In genomic region chr12:55926738-55927587, GRCh38 we compare ENCODE assay signal across 8 cellular contexts. TPM values are rescaled to one million over a fixed set of nuclear protein-coding genes. Genes with fewer than 3 reads are reported as not detected.
A peak's percentile ranks its signal among the peaks of the same experiment; 100 is the strongest.
DNase-seq lines count a peak whose midpoint lies in the region; ATAC-seq and TF ChIP-seq lines count a peak whose summit lies in the region.

No MANE protein-coding gene starts in this region.

- 0% methylated on average over 32 to 42 of the region's 42 CpGs for WGBS in heart left ventricle, 4 donors

- H3K4me3 ChIP-seq in GM12865 (ENCODE audit: low read depth, low read length) (peak overlapping the region; percentile 79), SU-DHL-6 (ENCODE audit: insufficient read depth, low read length, poor library complexity, severe bottlenecking) (peak overlapping the region; percentile 92), heart left ventricle (peak overlapping the region; percentile 53 to 95 (median 82))

- no peaks in the 10 kb centered on the region for H3K9me2 ChIP-seq in SU-DHL-6 (replicated peaks; ENCODE audit: insufficient read depth, low read length)

- peaks cover 60% of the 10 kb centered on the region for H3K4me1 Mint-ChIP-seq in activated naive CD8-positive, alpha-beta T cell treated with anti-CD3 and anti-CD28 coated beads, Interleukin-2, amount 50 U/mL, for 24 hours
- peaks cover 36% of the 10 kb centered on the region for H3K4me1 Mint-ChIP-seq in type B pancreatic cell (ENCODE audit: unreplicated experiment)

- TF ChIP-seq POLR2A in heart left ventricle (IDR thresholded peaks at IDR 0.05), result peak in 1 of 2 donors; percentile 51

- H3K36me3 ChIP-seq in SU-DHL-6 (ENCODE audit: low read length) (peaks cover 5% of the 10 kb centered on the region; the same call in 1 of the 2 replicates), heart left ventricle (peaks cover 0 to 22% (median 11%) of the 10 kb centered on the region in 9 donors)

- H3K9ac ChIP-seq in SU-DHL-6 (ENCODE audit: low read length), result peak overlapping the region; percentile 91

- peak overlapping the region; percentile 94 for H3K27ac Mint-ChIP-seq in activated naive CD8-positive, alpha-beta T cell treated with anti-CD3 and anti-CD28 coated beads, Interleukin-2, amount 50 U/mL, for 24 hours
- H3K27ac Mint-ChIP-seq in type B pancreatic cell, result peak overlapping the region; percentile 100

- no peaks in the 10 kb centered on the region for H3K9me3 Mint-ChIP-seq in activated naive CD8-positive, alpha-beta T cell treated with anti-CD3 and anti-CD28 coated beads, Interleukin-2, amount 50 U/mL, for 24 hours
- H3K9me3 Mint-ChIP-seq in type B pancreatic cell, result no peaks in the 10 kb centered on the region

- ATAC-seq in HG02678 (IDR thresholded peaks at IDR 0.05; ENCODE audit: unreplicated experiment), result peak; percentile 40
- peak; percentile 33 for ATAC-seq in activated naive CD8-positive, alpha-beta T cell treated with anti-CD3 and anti-CD28 coated beads, Interleukin-2, amount 50 U/mL, for 24 hours
- peak; percentile 87 to 91 (median 89) for ATAC-seq in heart left ventricle

- H3K27me3 ChIP-seq in SU-DHL-6 (ENCODE audit: low read length) (no peaks in the 10 kb centered on the region), heart left ventricle (no peaks in the 10 kb centered on the region)

- H3K4me2 ChIP-seq in SU-DHL-6 (ENCODE audit: low read depth, low read length, poor library complexity, severe bottlenecking), result peak overlapping the region; percentile 86

- H2AFZ ChIP-seq in SU-DHL-6 (ENCODE audit: low read depth, low read length, severe bottlenecking), result peak overlapping the region; percentile 37

- H3K36me3 Mint-ChIP-seq in activated naive CD8-positive, alpha-beta T cell treated with anti-CD3 and anti-CD28 coated beads, Interleukin-2, amount 50 U/mL, for 24 hours (ENCODE audit: low read depth), result peaks cover 28% of the 10 kb centered on the region
- peaks cover 11% of the 10 kb centered on the region for H3K36me3 Mint-ChIP-seq in type B pancreatic cell

- peaks cover 2% of the 10 kb centered on the region for H3K27me3 Mint-ChIP-seq in activated naive CD8-positive, alpha-beta T cell treated with anti-CD3 and anti-CD28 coated beads, Interleukin-2, amount 50 U/mL, for 24 hours
- H3K27me3 Mint-ChIP-seq in type B pancreatic cell, result peaks cover 5% of the 10 kb centered on the region

- H3K9me3 ChIP-seq in SU-DHL-6 (ENCODE audit: insufficient read depth, low read length) (no peaks in the 10 kb centered on the region), heart left ventricle (no peaks in the 10 kb centered on the region)

- H4K20me1 ChIP-seq in SU-DHL-6 (ENCODE audit: low read depth, low read length), result no peaks in the 10 kb centered on the region

- DNase-seq in GM12865 (ENCODE audit: low read depth) (peak; percentile 97), NCI-H1417 (lab: John Stamatoyannopoulos, UW) (peak; percentile 92 to 96 (median 95)), heart left ventricle (peak; percentile 87 to 91 (median 89)), pons (ENCODE audit: low spot score) (peak; percentile 93), type B pancreatic cell (ENCODE audit: extremely low spot score, unreplicated experiment) (peak; percentile 89)
- peak; percentile 96 for DNase-seq in activated naive CD8-positive, alpha-beta T cell treated with anti-CD3 and anti-CD28 coated beads, Interleukin-2, amount 50 U/mL, for 24 hours

- H3K4me1 ChIP-seq in heart left ventricle, result peaks cover 0 to 53% (median 34%) of the 10 kb centered on the region in 12 donors

- intact Hi-C loops in heart left ventricle (cut with DNase I), result loop anchor here in 8 of 10 donors (1.0 to 5.0 kb wide), 9 partner anchors 45 to 110 kb away; partner anchors contain the start of genes DNAJC14 (in 3 of the 8), ORMDL2 (in 3 of the 8), SARNP (in 2 of the 8) and RAB5B (in 1 of the 8)

- H3K79me2 ChIP-seq in SU-DHL-6 (ENCODE audit: insufficient read depth, low read length), result peaks cover 52% of the 10 kb centered on the region

- H3K27ac ChIP-seq in SU-DHL-6 (ENCODE audit: low read depth, low read length) (peak overlapping the region; percentile 100), heart left ventricle (peak overlapping the region; percentile 81 to 98 (median 97))

- H3K4me3 Mint-ChIP-seq in activated naive CD8-positive, alpha-beta T cell treated with anti-CD3 and anti-CD28 coated beads, Interleukin-2, amount 50 U/mL, for 24 hours, result peak overlapping the region; percentile 93
- H3K4me3 Mint-ChIP-seq in type B pancreatic cell, result peak overlapping the region; percentile 94

- TF ChIP-seq CTCF in GM12865 (IDR thresholded peaks at IDR 0.05; ENCODE audit: insufficient read depth, low read depth, low read length, missing control alignments) (peak; percentile 78), SU-DHL-6 (IDR thresholded peaks at IDR 0.05; ENCODE audit: insufficient read depth, low read length, poor library complexity, severe bottlenecking) (peak; percentile 96), heart left ventricle (IDR thresholded peaks at IDR 0.05) (peak; percentile 38 to 96 (median 77)), type B pancreatic cell (conservative IDR thresholded peaks at IDR 0.05) (peak; percentile 83)

- H3F3A ChIP-seq in SU-DHL-6 (ENCODE audit: insufficient read depth), result peaks cover 64% of the 10 kb centered on the region

RNA-seq across cellular contexts. Expression of gene PYM1, which starts 0.7 kb away (rescaled TPM):
- total RNA-seq in heart left ventricle (10 to 100 TPM; 12.0 to 22.3 (median 13.7) TPM), type B pancreatic cell (ENCODE audit: low replicate concordance) (28.0 and 33.7 TPM in 2 replicates)
- 10 to 100 TPM; 19.8 to 33.6 TPM for polyA plus RNA-seq in heart left ventricle

RNA-seq across cellular contexts. Expression of gene DGKA, which starts 4.0 kb away (rescaled TPM):
- total RNA-seq in heart left ventricle (10 to 100 TPM in 4 of 9 donors, 1 to 10 TPM in 5; 5.3 to 27.8 (median 9.6) TPM), type B pancreatic cell (ENCODE audit: low replicate concordance) (28.6 and 46.6 TPM in 2 replicates)
- polyA plus RNA-seq in heart left ventricle, result 1 to 10 TPM; 7.6 to 7.8 TPM

RNA-seq across cellular contexts. Expression of gene PMEL, which starts 38.9 kb away (rescaled TPM):
- total RNA-seq in heart left ventricle (1 to 10 TPM in 3 of 9 donors, under 1 TPM in 5, not detected in 1; 0.56 to 1.3 (median 0.73) TPM), type B pancreatic cell (ENCODE audit: low replicate concordance) (1.4 and 136 TPM in 2 replicates)
- under 1 TPM; 0.23 to 0.49 TPM for polyA plus RNA-seq in heart left ventricle

RNA-seq across cellular contexts. Expression of gene CDK2, which starts 39.7 kb away (rescaled TPM):
- total RNA-seq in heart left ventricle (10 to 100 TPM in 6 of 9 donors, 1 to 10 TPM in 3; 3.7 to 16.7 (median 11.3) TPM), type B pancreatic cell (ENCODE audit: low replicate concordance) (52.8 and 82.8 TPM in 2 replicates)
- polyA plus RNA-seq in heart left ventricle, result 10 to 100 TPM in 1 of 2 donors, 1 to 10 TPM in 1; 4.1 to 23.5 TPM

RNA-seq across cellular contexts. Expression of gene RAB5B, which starts 46.9 kb away (rescaled TPM):
- total RNA-seq in heart left ventricle (100 to 1,000 TPM in 8 of 9 donors, 10 to 100 TPM in 1; 97.5 to 135 (median 119) TPM), type B pancreatic cell (ENCODE audit: low replicate concordance) (105 and 131 TPM in 2 replicates)
- polyA plus RNA-seq in heart left ventricle, result 10 to 100 TPM; 57.5 to 86.5 TPM

Comparison
In these comparisons a context has a peak if more than half of its experiments do, and no peak if none do; other contexts are left out.
1. Peak in every context shown above with its lines: DNase-seq, ATAC-seq, H3K4me3 ChIP-seq and H3K27ac ChIP-seq.
2. ATAC-seq: peak in every context shown above with its lines; median percentile 89 in heart left ventricle; 40 in HG02678; 33 in activated naive CD8-positive, alpha-beta T cell treated with anti-CD3 and anti-CD28 coated beads, Interleukin-2, amount 50 U/mL, for 24 hours.